In genomic region chr16:7420843-7421242, GRCh38 we compare ENCODE assay signal across 7 cellular contexts.
"Had no signal": no experiment of that assay in that cellular context is flagged by ENCODE, and none has a peak within 500 bp of the region (broad histone marks: within the 10 kb centered on the region; RNA-seq: fewer than 3 reads in every experiment).

No MANE protein-coding gene starts in this region.

- FAIRE-seq: G401.6, GM12878, GM12892, GM18507, GM19239 had no signal

- H3K4me3 ChIP-seq: GM12878 had no signal

- DNase-seq: GDM1, GF-D8 had no signal
